ENCODE assay signal across 13 cellular contexts in the genomic region with DNA sequence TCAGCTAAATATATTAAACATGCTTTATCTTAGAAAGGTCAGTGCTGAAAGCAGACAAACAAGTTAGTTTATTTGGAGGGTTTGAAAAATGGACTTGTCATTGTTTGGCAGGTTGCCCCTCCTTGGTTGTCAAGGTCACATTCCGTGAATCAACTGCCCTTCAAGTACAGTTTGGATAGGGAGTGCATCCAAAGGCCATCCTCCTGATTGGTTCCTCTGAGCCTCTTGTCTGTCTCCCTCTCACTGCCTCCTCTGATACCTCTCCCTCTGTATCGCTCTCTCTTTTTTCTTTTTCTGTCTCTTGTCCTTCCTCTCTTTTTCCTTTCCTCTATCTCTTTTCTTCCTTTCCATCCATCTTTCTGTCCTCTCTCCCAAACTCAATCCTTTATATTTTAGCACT. TPM values are rescaled to one million over a fixed set of nuclear protein-coding genes. Genes with fewer than 3 reads are reported as not detected.
DNase-seq lines count a peak whose midpoint lies in the region; ATAC-seq, FAIRE-seq and TF ChIP-seq lines count a peak whose summit lies in the region.
"Had no signal": no experiment of that assay in that cellular context is flagged by ENCODE, and none has a peak within 500 bp of the region (broad histone marks: within the 10 kb centered on the region; RNA-seq: fewer than 3 reads in every experiment).

No MANE protein-coding gene starts in this region.

- no peaks in the 10 kb centered on the region for H3K9me1 ChIP-seq in endothelial cell of umbilical vein (replicated peaks; ENCODE audit: control insufficient read depth, extremely low read depth, insufficient read depth, low read length)

- ATAC-seq in CD8-positive, alpha-beta T cell, result no peak

- H3K9ac ChIP-seq in endothelial cell of umbilical vein (replicated peaks; ENCODE audit: extremely low read depth, insufficient read depth, low read length), result no peak overlapping the region

- intact Hi-C loops in endothelial cell of umbilical vein (cut with micrococcal nuclease), result no loop called here
- intact Hi-C loops in CD8-positive, alpha-beta T cell (cut with DNase I, micrococcal nuclease), result no loop called here

- H3K27ac ChIP-seq in endothelial cell of umbilical vein (ENCODE audit: insufficient read depth, low read depth, low read length) (no peak overlapping the region), hepatocyte (no peak overlapping the region)
- no peak overlapping the region for H3K27ac ChIP-seq in CD8-positive, alpha-beta T cell (ENCODE audit: low read depth, low read length)

- H3K36me3 ChIP-seq in endothelial cell of umbilical vein (ENCODE audit: control insufficient read depth in 2 of 2, extremely low read depth in 1 of 2, insufficient read depth in 2 of 2, low read length in 2 of 2) (peaks cover 0 to 2% of the 10 kb centered on the region in 2 experiments), hepatocyte (replicated peaks; ENCODE audit: insufficient read depth, low read depth) (no peaks in the 10 kb centered on the region)
- no peaks in the 10 kb centered on the region for H3K36me3 ChIP-seq in CD8-positive, alpha-beta T cell (ENCODE audit: insufficient read depth, low read length)

- H3K9me3 ChIP-seq in endothelial cell of umbilical vein (replicated peaks; ENCODE audit: control insufficient read depth, insufficient read depth, low read length), result no peaks in the 10 kb centered on the region
- H3K9me3 ChIP-seq in CD8-positive, alpha-beta T cell (ENCODE audit: low read length), result no peaks in the 10 kb centered on the region
- H3K9me3 ChIP-seq in hepatocyte (ENCODE audit: low read depth), result no peaks in the 10 kb centered on the region

- H3K27me3 ChIP-seq in endothelial cell of umbilical vein (ENCODE audit: control insufficient read depth in 2 of 2, insufficient read depth in 2 of 2, low read length in 2 of 2) (no peaks in the 10 kb centered on the region), hepatocyte (no peaks in the 10 kb centered on the region)
- no peaks in the 10 kb centered on the region for H3K27me3 ChIP-seq in CD8-positive, alpha-beta T cell (ENCODE audit: insufficient read depth, low read length)

- no peaks in the 10 kb centered on the region for H3K9me2 ChIP-seq in hepatocyte (replicated peaks; ENCODE audit: insufficient read depth)

- H3K4me2 ChIP-seq in endothelial cell of umbilical vein (ENCODE audit: insufficient read depth, low read length), result no peak overlapping the region
- H3K4me2 ChIP-seq in hepatocyte, result no peak overlapping the region

- 67% methylated on average over 2 of the region's 2 CpGs for WGBS in hepatocyte (ENCODE audit: low lambda C conversion rate, missing lambda C conversion rate)

- H3K4me3 ChIP-seq in endothelial cell of umbilical vein (replicated peaks in 1 of 3; ENCODE audit: insufficient read depth in 1 of 3, low read depth in 1 of 3, low read length in 3 of 3), result no peak overlapping the region
- no peak overlapping the region for H3K4me3 ChIP-seq in CD8-positive, alpha-beta T cell (ENCODE audit: low read depth, low read length)
- no peak overlapping the region for H3K4me3 ChIP-seq in hepatocyte

- BruUV-seq in endothelial cell of umbilical vein (replicated peaks; lab: Mats Ljungman, UMichigan), result no TSS peak

- FAIRE-seq in endothelial cell of umbilical vein (lab: Jason Lieb, UNC), result peak; percentile 49
- FAIRE-seq: small intestine had no signal

- H3K4me1 Mint-ChIP-seq in mesothelial cell of epicardium, result peaks cover 69% of the 10 kb centered on the region
- peaks cover 30% of the 10 kb centered on the region for H3K4me1 Mint-ChIP-seq in CD8-positive, alpha-beta T cell (ENCODE audit: low read depth)
- peaks cover 72% of the 10 kb centered on the region for H3K4me1 Mint-ChIP-seq in HFFc6 (ENCODE audit: low read depth)

- POLR2A ChIA-PET in endothelial cell of umbilical vein (lab: Charles Lee), result no interaction called here
- POLR2A ChIA-PET in CD8-positive, alpha-beta T cell (lab: Charles Lee), result no interaction called here

- TF ChIP-seq POLR2A in endothelial cell of umbilical vein (IDR thresholded peaks at IDR 0.05; ENCODE audit: low read depth, low read length), result no peak

- H4K20me1 ChIP-seq in endothelial cell of umbilical vein (replicated peaks; ENCODE audit: control insufficient read depth, extremely low read depth, insufficient read depth, low read length) (peaks cover 5% of the 10 kb centered on the region), hepatocyte (ENCODE audit: insufficient read depth, poor library complexity, severe bottlenecking) (peaks cover 23% of the 10 kb centered on the region)

- H3K79me2 ChIP-seq in endothelial cell of umbilical vein (ENCODE audit: control insufficient read depth, insufficient read depth, low read length), result peaks cover 95% of the 10 kb centered on the region
- peaks cover 96% of the 10 kb centered on the region for H3K79me2 ChIP-seq in hepatocyte

- CTCF ChIA-PET in endothelial cell of umbilical vein (lab: Charles Lee), result interaction anchor here (0.9 to 1.4 kb wide), 5 partner anchors 10 to 90 kb away, joined by 3 to 6 read pairs (median 3); no protein-coding TSS in a partner anchor
- CTCF ChIA-PET in CD8-positive, alpha-beta T cell (lab: Charles Lee), result interaction anchor here (0.6 to 1.1 kb wide), 2 partner anchors 46 to 181 kb away, joined by 3 to 5 read pairs; no protein-coding TSS in a partner anchor

- DNase-seq in Caki2 (ENCODE audit: low read depth), result peak; percentile 27
- DNase-seq in M059J (ENCODE audit: low read depth), result peak; percentile 80
- DNase-seq in endothelial cell of umbilical vein (ENCODE audit: low read depth, low spot score), result peak; percentile 81
- no peak for DNase-seq in mesothelial cell of epicardium (ENCODE audit: low spot score in 2 of 2, unreplicated experiment in 2 of 2)
- DNase-seq in CD8-positive, alpha-beta T cell, result no peak
- no peak for DNase-seq in superior temporal gyrus (ENCODE audit: extremely low spot score)
- DNase-seq in hepatocyte (ENCODE audit: low spot score), result no peak
- DNase-seq in HFFc6, result no peak
- DNase-seq: activated T-cell treated with anti-CD3 and anti-CD28 coated beads, Interleukin-2, amount 50 U/mL, for 48 hours; cerebellar nuclear complex; small intestine; T1000 had no signal

- H3K27me3 Mint-ChIP-seq in mesothelial cell of epicardium (ENCODE audit: low read depth) (no peaks in the 10 kb centered on the region), HFFc6 (ENCODE audit: insufficient read depth) (no peaks in the 10 kb centered on the region)
- H3K27me3 Mint-ChIP-seq in CD8-positive, alpha-beta T cell (ENCODE audit: low read depth), result no peaks in the 10 kb centered on the region
- H3K27me3 Mint-ChIP-seq: B cell had no signal

- H3K4me1 ChIP-seq in endothelial cell of umbilical vein (ENCODE audit: control insufficient read depth, extremely low read depth, insufficient read depth, low read length) (peaks cover 35% of the 10 kb centered on the region), hepatocyte (ENCODE audit: insufficient read depth) (no peaks in the 10 kb centered on the region)
- H3K4me1 ChIP-seq in CD8-positive, alpha-beta T cell (ENCODE audit: insufficient read depth, low read length), result peaks cover 7% of the 10 kb centered on the region

- H3K36me3 Mint-ChIP-seq in mesothelial cell of epicardium, result no peaks in the 10 kb centered on the region
- peaks cover 5% of the 10 kb centered on the region for H3K36me3 Mint-ChIP-seq in CD8-positive, alpha-beta T cell
- H3K36me3 Mint-ChIP-seq in HFFc6 (ENCODE audit: low read depth), result no peaks in the 10 kb centered on the region

- no peaks in the 10 kb centered on the region for H3K9me3 Mint-ChIP-seq in mesothelial cell of epicardium
- H3K9me3 Mint-ChIP-seq in CD8-positive, alpha-beta T cell, result no peaks in the 10 kb centered on the region
- no peaks in the 10 kb centered on the region for H3K9me3 Mint-ChIP-seq in HFFc6

- dilution Hi-C loops in endothelial cell of umbilical vein (cut with MboI; ENCODE audit: extremely low pct_ligation_motif_present, low sequenced_read_pairs), result no loop called here

- H3K4me3 Mint-ChIP-seq in mesothelial cell of epicardium, result no peak overlapping the region
- no peak overlapping the region for H3K4me3 Mint-ChIP-seq in CD8-positive, alpha-beta T cell
- no peak overlapping the region for H3K4me3 Mint-ChIP-seq in HFFc6
- H3K4me3 Mint-ChIP-seq: B cell had no signal

- H2AFZ ChIP-seq in endothelial cell of umbilical vein (ENCODE audit: low read depth, low read length) (no peak overlapping the region), hepatocyte (no peak overlapping the region)

- H3K27ac Mint-ChIP-seq in mesothelial cell of epicardium (peak overlapping the region; percentile 82), HFFc6 (no peak overlapping the region; the same call in 1 of the 2 replicates)
- no peak overlapping the region for H3K27ac Mint-ChIP-seq in CD8-positive, alpha-beta T cell
- H3K27ac Mint-ChIP-seq: B cell had no signal

- in situ Hi-C loops in Caki2 (cut with HindIII; ENCODE audit: low pct_unique_long_range_greater_than_20kb, low sequenced_read_pairs), result no loop called here

- no peak for TF ChIP-seq CTCF in endothelial cell of umbilical vein (IDR thresholded peaks at IDR 0.05; ENCODE audit: extremely low read depth in 1 of 2, insufficient read depth in 1 of 2, low read depth in 1 of 2, low read length in 2 of 2)
- TF ChIP-seq CTCF in mesothelial cell of epicardium (IDR thresholded peaks at IDR 0.05; ENCODE audit: unreplicated experiment), result no peak
- no peak for TF ChIP-seq CTCF in CD8-positive, alpha-beta T cell (IDR thresholded peaks at IDR 0.05)
- no peak for TF ChIP-seq CTCF in hepatocyte (IDR thresholded peaks at IDR 0.05; ENCODE audit: poor library complexity)
- no peak for TF ChIP-seq CTCF in HFFc6 (IDR thresholded peaks at IDR 0.05)

TF ChIP-seq in endothelial cell of umbilical vein, 7 proteins besides CTCF, POLR2A, EP300 and RAD21 (continues in another document):
- no peak for TF ChIP-seq FOS (IDR thresholded peaks at IDR 0.05; ENCODE audit: borderline replicate concordance, insufficient read depth, low read length)
- TF ChIP-seq JUN (IDR thresholded peaks at IDR 0.05; ENCODE audit: borderline replicate concordance, insufficient read depth, insufficient read length, low read depth), result no peak

RNA-seq across cellular contexts. Expression of a gene that starts 5.4 kb away (rescaled TPM):
- 122 and 155 TPM in 2 replicates for total RNA-seq in Caki2 (2014; rRNA removed; shearing (Covaris generic); ENCODE audit: low replicate concordance)
- 45.9 and 69.9 TPM in 2 replicates for total RNA-seq in M059J (2014; rRNA removed; shearing (Covaris generic))
- 131 and 135 TPM in 2 replicates for total RNA-seq in endothelial cell of umbilical vein
- polyA plus RNA-seq in endothelial cell of umbilical vein, result 58.9 and 61.8 TPM in 2 replicates
- 42.4 and 56.1 TPM in 2 replicates for polyA plus RNA-seq in endothelial cell of umbilical vein (2011; cell fraction: cytosol; rRNA removed)
- polyA plus RNA-seq in endothelial cell of umbilical vein (2011; cell fraction: nucleus; rRNA removed), result 132 and 167 TPM in 2 replicates
- 186 and 226 TPM in 2 replicates for polyA plus RNA-seq in endothelial cell of umbilical vein (2012)
- 308 and 336 TPM in 2 replicates for polyA minus RNA-seq in endothelial cell of umbilical vein
- 24.8 TPM for polyA minus RNA-seq in endothelial cell of umbilical vein (2011; cell fraction: cytosol; rRNA and poly(A)+ RNA removed)
- polyA minus RNA-seq in endothelial cell of umbilical vein (2011; cell fraction: nucleus; rRNA and poly(A)+ RNA removed), result 215 and 368 TPM in 2 replicates
- total RNA-seq in mesothelial cell of epicardium, result 93.3 to 112 TPM (median 100 TPM) in 3 replicates
- total RNA-seq in CD8-positive, alpha-beta T cell, result 1 to 10 TPM; 3.6 to 4.9 TPM
- 109 and 135 TPM in 2 replicates for total RNA-seq in hepatocyte
- 32.4 and 32.7 TPM in 2 replicates for polyA plus RNA-seq in hepatocyte
- total RNA-seq in HFFc6 (2021; fragmentation: NEBNext Ultra II Directional; extraction: Animal tissue kit (Norgen Biotek cat#: 25700)), result 10 to 100 TPM; 66.9 to 88.1 (median 80.7) TPM

Comparison
In these comparisons a context has a peak if more than half of its experiments do, and no peak if none do; other contexts are left out.
1. DNase-seq: peak in Caki2 (single experiment), M059J (single experiment) and endothelial cell of umbilical vein (single experiment); none in mesothelial cell of epicardium (0 of 2), CD8-positive, alpha-beta T cell (0 of 7), superior temporal gyrus (single experiment), hepatocyte (single experiment) and HFFc6 (single experiment).